ENCODE assay signal across 29 cellular contexts in genomic region chr14:105368910-105369652, GRCh38.
"Had no signal": no experiment of that assay in that cellular context is flagged by ENCODE, and none has a peak within 500 bp of the region (broad histone marks: within the 10 kb centered on the region; RNA-seq: fewer than 3 reads in every experiment).

No MANE protein-coding gene starts in this region.

- H3K36me3 ChIP-seq: breast epithelium had no signal

- FAIRE-seq: astrocyte, TTC549 had no signal

- DNase-seq: activated CD4-positive, alpha-beta T cell treated with anti-CD3 and anti-CD28 coated beads, Interleukin-2, amount 10 ng/mL, durations not matched to agents 24 days and 14 days; activated CD4-positive, alpha-beta T cell treated with anti-CD3 and anti-CD28 coated beads, Interleukin-2, amount 50 U/mL, for 4 hours; activated CD8-positive, alpha-beta T cell treated with anti-CD3 and anti-CD28 coated beads for 36 hours; activated effector memory CD4-positive, alpha-beta T cell treated with anti-CD3 and anti-CD28 coated beads, Interleukin-2, amount 50 U/mL, for 16 hours; activated naive CD4-positive, alpha-beta T cell; activated naive CD4-positive, alpha-beta T cell treated with anti-CD3 and anti-CD28 coated beads, Interleukin-2, amount 50 U/mL, for 16 hours; activated naive CD8-positive, alpha-beta T cell treated with anti-CD3 and anti-CD28 coated beads for 36 hours; activated T-cell treated with anti-CD3 and anti-CD28 coated beads, Interleukin-2, amount 50 U/mL, for 1 hour; activated T-cell treated with anti-CD3 and anti-CD28 coated beads, Interleukin-2, amount 50 U/mL, for 72 hours; amniotic stem cell; body of pancreas; MM.1S; MV-4-11; NCI-H1092; NCI-H1436 treated with DMSO at 0.1 percent for 48 hours; NCI-H1694 treated with DMSO at 0.1 percent for 48 hours; NCI-H2029; NCI-H510A; NCI-H526; NCI-H748 treated with DMSO at 0.1 percent for 48 hours; NK-92 treated with Interleukin-12 subunit alpha and Interleukin-12 subunit beta, amount 100 ng/mL, for 24 hours; PC-3; Peyer's patch; RPMI8226 had no signal

- H3K4me3 ChIP-seq: body of pancreas, breast epithelium, Peyer's patch had no signal

- H3K4me1 ChIP-seq: body of pancreas, breast epithelium, Peyer's patch had no signal

- H3K9me3 ChIP-seq: body of pancreas, breast epithelium, Peyer's patch had no signal

- H3K4me2 ChIP-seq: KMS-11 had no signal

- H3K27ac ChIP-seq: body of pancreas, breast epithelium, KMS-11, Peyer's patch had no signal

- ATAC-seq: activated CD8-positive, alpha-beta T cell treated with anti-CD3 and anti-CD28 coated beads for 36 hours; activated T-cell treated with anti-CD3 and anti-CD28 coated beads, Interleukin-2, amount 50 U/mL, for 72 hours; activated T-helper 17 cell treated with anti-CD3 and anti-CD28 coated beads, Interleukin-2, amount 50 U/mL, for 72 hours; body of pancreas; PC-3 had no signal

- H3K9ac ChIP-seq: KMS-11 had no signal

- H3K27me3 ChIP-seq: body of pancreas, breast epithelium, Peyer's patch had no signal
